1 cellular context compared by ENCODE assay signal in genomic region chr1:966603-967295, GRCh38.
A peak's percentile ranks its signal among the peaks of the same experiment; 100 is the strongest.
TF ChIP-seq lines count a peak whose summit lies in the region.

No MANE protein-coding gene starts in this region.

TF ChIP-seq in K562, 482 proteins besides CTCF, POLR2A, EP300 and RAD21 (continued from another document):
- TF ChIP-seq PATZ1 (CRISPR knock-in tag; IDR thresholded peaks at IDR 0.05; ENCODE audit: borderline replicate concordance) (no peak), HDAC1 (IDR thresholded peaks at IDR 0.05) (peak in 1 of 2 experiments; percentile 63; a peak in 2 of 4 replicates), ZNF140 (CRISPR knock-in tag; IDR thresholded peaks at IDR 0.05) (no peak), CEBPG (CRISPR knock-in tag; IDR thresholded peaks at IDR 0.05) (0 out of 2 replicates have a peak, but pooled peaks have one; percentile 28), CEBPG (tag; conservative IDR thresholded peaks at IDR 0.05 in 1 of 2, IDR thresholded peaks at IDR 0.05 in 1 of 2) (no peak), ZNF197 (CRISPR knock-in tag; IDR thresholded peaks at IDR 0.05; ENCODE audit: low read depth) (no peak), TEAD4 (IDR thresholded peaks at IDR 0.05; ENCODE audit: low read length) (no peak), TEAD4 (CRISPR knock-in tag; IDR thresholded peaks at IDR 0.05; ENCODE audit: borderline replicate concordance) (no peak), BCOR (IDR thresholded peaks at IDR 0.05) (peak; percentile 11; the same call in 1 of the 2 replicates), ZNF79 (CRISPR knock-in tag; IDR thresholded peaks at IDR 0.05; ENCODE audit: low read depth) (no peak), ARID1B (IDR thresholded peaks at IDR 0.05) (peak; percentile 15), EP400 (IDR thresholded peaks at IDR 0.05) (no peak; the same call in 1 of the 2 replicates), FOS (IDR thresholded peaks at IDR 0.05; ENCODE audit: extremely low read depth, insufficient read length) (no peak), ZNF316 (IDR thresholded peaks at IDR 0.05) (no peak), POLR2B (IDR thresholded peaks at IDR 0.05; ENCODE audit: low read depth, partially characterized antibody) (peak; percentile 43), ZNF830 (CRISPR knock-in tag; IDR thresholded peaks at IDR 0.05) (no peak), ATF4 (CRISPR knock-in tag; IDR thresholded peaks at IDR 0.05) (no peak), FOXM1 (IDR thresholded peaks at IDR 0.05; ENCODE audit: low read depth) (no peak), FOXM1 (CRISPR knock-in tag; IDR thresholded peaks at IDR 0.05; ENCODE audit: low read depth) (0 out of 2 replicates have a peak, but pooled peaks have one; percentile 41), ZNF280B (CRISPR knock-in tag; IDR thresholded peaks at IDR 0.05) (no peak), ESRRA (IDR thresholded peaks at IDR 0.05; ENCODE audit: borderline replicate concordance, low read depth) (peak; percentile 42; the same call in 1 of the 2 replicates), HNRNPL (IDR thresholded peaks at IDR 0.05; ENCODE audit: low read depth, low read length) (peak; percentile 26; the same call in 1 of the 2 replicates), ZNF609 (CRISPR knock-in tag; IDR thresholded peaks at IDR 0.05; ENCODE audit: borderline replicate concordance) (no peak), L3MBTL2 (IDR thresholded peaks at IDR 0.05) (peak; percentile 87), PCBP1 (IDR thresholded peaks at IDR 0.05; ENCODE audit: low read depth, low read length, poor library complexity, severe bottlenecking) (peak; percentile 50)
- TF ChIP-seq, protein P1, sequence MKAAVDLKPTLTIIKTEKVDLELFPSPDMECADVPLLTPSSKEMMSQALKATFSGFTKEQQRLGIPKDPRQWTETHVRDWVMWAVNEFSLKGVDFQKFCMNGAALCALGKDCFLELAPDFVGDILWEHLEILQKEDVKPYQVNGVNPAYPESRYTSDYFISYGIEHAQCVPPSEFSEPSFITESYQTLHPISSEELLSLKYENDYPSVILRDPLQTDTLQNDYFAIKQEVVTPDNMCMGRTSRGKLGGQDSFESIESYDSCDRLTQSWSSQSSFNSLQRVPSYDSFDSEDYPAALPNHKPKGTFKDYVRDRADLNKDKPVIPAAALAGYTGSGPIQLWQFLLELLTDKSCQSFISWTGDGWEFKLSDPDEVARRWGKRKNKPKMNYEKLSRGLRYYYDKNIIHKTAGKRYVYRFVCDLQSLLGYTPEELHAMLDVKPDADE (conservative IDR thresholded peaks at IDR 0.05; ENCODE audit: control insufficient read depth, low read depth, low read length), result 0 out of 2 replicates have a peak, but pooled peaks have one; percentile 55
